Comparison of ENCODE assay signal across 17 cellular contexts in the genomic region with DNA sequence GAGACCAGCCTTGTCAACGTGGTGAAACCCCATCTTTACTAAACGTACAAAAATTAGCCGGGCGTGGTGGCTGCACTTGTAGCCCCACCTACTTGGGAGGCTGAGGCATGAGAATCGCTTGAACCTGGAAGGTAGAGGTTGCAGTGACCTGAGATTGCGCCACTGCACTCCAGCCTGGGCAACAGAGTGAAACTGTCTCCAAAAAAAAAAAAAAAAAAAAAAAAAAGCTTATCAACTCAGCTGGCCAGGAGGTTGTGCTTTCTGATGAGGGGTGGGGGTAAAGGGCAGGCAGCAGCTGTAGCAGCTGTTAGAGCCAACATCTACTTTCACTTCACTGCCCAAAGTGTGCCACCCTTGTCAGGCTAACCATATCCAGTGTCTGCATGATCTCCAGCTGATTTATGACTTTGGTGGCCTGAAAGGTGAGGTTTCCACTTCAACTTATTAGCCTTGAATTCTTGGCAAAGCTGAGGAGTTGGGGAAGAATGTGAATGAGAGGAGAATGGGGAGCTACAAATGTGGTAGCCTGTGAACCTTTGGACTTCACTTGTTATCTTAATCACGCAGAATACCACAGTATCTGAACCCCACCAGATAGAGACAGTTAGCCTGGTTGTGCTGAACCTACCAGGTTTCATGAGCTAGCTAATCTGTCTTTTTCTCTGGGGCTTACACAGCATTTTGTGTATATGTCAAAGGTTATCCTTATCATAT. TPM values are rescaled to one million over a fixed set of nuclear protein-coding genes. Genes with fewer than 3 reads are reported as not detected.
DNase-seq lines count a peak whose midpoint lies in the region; ATAC-seq, FAIRE-seq and TF ChIP-seq lines count a peak whose summit lies in the region.
"Had no signal": no experiment of that assay in that cellular context is flagged by ENCODE, and none has a peak within 500 bp of the region (broad histone marks: within the 10 kb centered on the region; RNA-seq: fewer than 3 reads in every experiment).

No MANE protein-coding gene starts in this region.

- H2AFZ ChIP-seq in K562 (ENCODE audit: low read depth, low read length) (no peak overlapping the region), mesenchymal stem cell (ENCODE audit: low read depth, low read length) (no peak overlapping the region)

- H3K36me3 Mint-ChIP-seq in CD8-positive, alpha-beta memory T cell: peaks cover 0 to 12% (median 1%) of the 10 kb centered on the region in 3 donors

- peak overlapping the region; percentile 28 for H2AK5ac ChIP-seq in mesenchymal stem cell (ENCODE audit: low read length, severe bottlenecking)

- H3K27ac ChIP-seq in K562 (ENCODE audit: extremely low read depth, low read depth, low read length) (peak overlapping the region; percentile 66), mesenchymal stem cell (ENCODE audit: low read length, poor library complexity, severe bottlenecking) (peak overlapping the region; percentile 19)
- no peak overlapping the region for H3K27ac ChIP-seq in CD8-positive, alpha-beta memory T cell (ENCODE audit: low read depth, low read length)
- H3K27ac ChIP-seq: BLaER1 had no signal

- ATAC-seq in K562 (peak; percentile 76), HG03039 (IDR thresholded peaks at IDR 0.05; ENCODE audit: unreplicated experiment) (no peak)
- ATAC-seq: sciatic nerve had no signal

- H3K9me1 ChIP-seq in K562 (ENCODE audit: control insufficient read depth, insufficient read depth, low read length): no peaks in the 10 kb centered on the region

- H2BK5ac ChIP-seq in mesenchymal stem cell (ENCODE audit: low read depth, low read length, poor library complexity, severe bottlenecking): no peak overlapping the region

- intact Hi-C loops in K562 (cut with micrococcal nuclease): no loop called here

- no peak for TF ChIP-seq CTCF in K562 (IDR thresholded peaks at IDR 0.05 in 2 of 3, conservative IDR thresholded peaks at IDR 0.05 in 1 of 3; ENCODE audit: insufficient read depth in 2 of 3, low read depth in 1 of 3, low read length in 3 of 3)

- H3K4me1 ChIP-seq in K562 (replicated peaks in 1 of 2; ENCODE audit: control insufficient read depth in 2 of 2, insufficient read depth in 2 of 2, low read length in 2 of 2): peaks cover 27 to 30% of the 10 kb centered on the region in 2 experiments
- H3K4me1 ChIP-seq in mesenchymal stem cell (ENCODE audit: control insufficient read depth, insufficient read depth, low read depth, low read length): peaks cover 12% of the 10 kb centered on the region
- no peaks in the 10 kb centered on the region for H3K4me1 ChIP-seq in CD8-positive, alpha-beta memory T cell (ENCODE audit: insufficient read depth, low read length)

- no peak for TF ChIP-seq RAD21 in Ishikawa (IDR thresholded peaks at IDR 0.05; ENCODE audit: low read depth)
- no peak for TF ChIP-seq RAD21 in K562 (CRISPR knock-in tag; conservative IDR thresholded peaks at IDR 0.05 in 1 of 2, IDR thresholded peaks at IDR 0.05 in 1 of 2)

- H2BK12ac ChIP-seq in mesenchymal stem cell (ENCODE audit: low read length in 2 of 2): no peak overlapping the region

- H3K14ac ChIP-seq in mesenchymal stem cell (ENCODE audit: low read length in 2 of 2): no peak overlapping the region

- peaks cover 69% of the 10 kb centered on the region for H3K79me2 ChIP-seq in K562 (ENCODE audit: control insufficient read depth, insufficient read depth, low read length)

- WGBS in K562 (ENCODE audit: insufficient coverage, low coverage, missing lambda C conversion rate): 11% methylated on average over 6 of the region's 7 CpGs
- 98% methylated on average over 5 of the region's 7 CpGs for WGBS in mesenchymal stem cell

- no peak overlapping the region for H3K4ac ChIP-seq in mesenchymal stem cell (ENCODE audit: low read depth in 1 of 2, low read length in 2 of 2)

- no peaks in the 10 kb centered on the region for H3K9me3 Mint-ChIP-seq in CD8-positive, alpha-beta memory T cell
- H3K9me3 Mint-ChIP-seq: activated CD4-positive, alpha-beta memory T cell treated with anti-CD3 and anti-CD28 coated beads for 36 hours; T-helper 1 cell treated with Interleukin-12 subunit alpha and Interleukin-12 subunit beta and Interleukin-4 antibody, amounts not matched to agents 30 μg/mL and 1 μg/mL, for 36 hours had no signal

- H3K4me2 ChIP-seq in K562 (ENCODE audit: insufficient read depth, low read length) (peak overlapping the region; percentile 61), mesenchymal stem cell (ENCODE audit: low read length, poor library complexity, severe bottlenecking) (no peak overlapping the region)
- H3K4me2 ChIP-seq: BLaER1 had no signal

- no peaks in the 10 kb centered on the region for H3K27me3 Mint-ChIP-seq in CD8-positive, alpha-beta memory T cell
- H3K27me3 Mint-ChIP-seq: activated CD4-positive, alpha-beta memory T cell treated with anti-CD3 and anti-CD28 coated beads for 36 hours had no signal

- H3K27ac Mint-ChIP-seq in CD8-positive, alpha-beta memory T cell: peak overlapping the region in 1 of 8 donors; percentile 71
- H3K27ac Mint-ChIP-seq: T-helper 1 cell treated with Interleukin-12 subunit alpha and Interleukin-12 subunit beta and Interleukin-4 antibody, amounts not matched to agents 30 μg/mL and 1 μg/mL, for 36 hours had no signal

- H2BK120ac ChIP-seq in mesenchymal stem cell (ENCODE audit: low read depth, low read length): no peak overlapping the region

- H2BK15ac ChIP-seq in mesenchymal stem cell (ENCODE audit: low read depth, poor library complexity, severe bottlenecking): no peak overlapping the region

- no peak overlapping the region for H3K18ac ChIP-seq in mesenchymal stem cell (ENCODE audit: low read depth in 1 of 2, low read length in 2 of 2)

- H4K20me1 ChIP-seq in K562 (replicated peaks; ENCODE audit: control insufficient read depth, insufficient read depth, low read length): peaks cover 15% of the 10 kb centered on the region; the same call in 1 of the 2 replicates

- H4K8ac ChIP-seq in mesenchymal stem cell (ENCODE audit: low read length): no peak overlapping the region

- H3K9me3 ChIP-seq in K562 (replicated peaks; ENCODE audit: control insufficient read depth, insufficient read depth, low read depth, low read length) (no peaks in the 10 kb centered on the region), mesenchymal stem cell (ENCODE audit: control insufficient read depth, low read length) (no peaks in the 10 kb centered on the region)
- H3K9me3 ChIP-seq in CD8-positive, alpha-beta memory T cell (ENCODE audit: low read length): no peaks in the 10 kb centered on the region
- H3K9me3 ChIP-seq: BLaER1 had no signal

- CTCF ChIA-PET in K562 (lab: Yijun Ruan, JAX; ENCODE audit: low intra/inter-chr PET ratio): no interaction called here
- CTCF ChIA-PET in CD8-positive, alpha-beta memory T cell (lab: Charles Lee): interaction anchor here (1.0 kb wide), 1 partner anchor 28 kb away, joined by 4 read pairs; no protein-coding TSS in a partner anchor

- H3K4me3 Mint-ChIP-seq in CD8-positive, alpha-beta memory T cell: no peak overlapping the region
- H3K4me3 Mint-ChIP-seq: activated CD4-positive, alpha-beta memory T cell treated with anti-CD3 and anti-CD28 coated beads for 36 hours; T-helper 1 cell treated with Interleukin-12 subunit alpha and Interleukin-12 subunit beta and Interleukin-4 antibody, amounts not matched to agents 30 μg/mL and 1 μg/mL, for 36 hours had no signal

- H3K27me3 ChIP-seq in K562 (ENCODE audit: control insufficient read depth in 2 of 2, insufficient read depth in 2 of 2, low read length in 2 of 2) (no peaks in the 10 kb centered on the region), mesenchymal stem cell (ENCODE audit: control insufficient read depth in 1 of 2, insufficient read depth in 1 of 2, low read length in 2 of 2) (no peaks in the 10 kb centered on the region)
- no peaks in the 10 kb centered on the region for H3K27me3 ChIP-seq in CD8-positive, alpha-beta memory T cell (ENCODE audit: insufficient read depth, low read length, poor library complexity, severe bottlenecking)
- H3K27me3 ChIP-seq: BLaER1 had no signal

- H3K36me3 ChIP-seq in K562 (ENCODE audit: control insufficient read depth, insufficient read depth, low read length) (peaks cover 8% of the 10 kb centered on the region; the same call in 2 of the 3 replicates), mesenchymal stem cell (ENCODE audit: control insufficient read depth in 1 of 2, insufficient read depth in 2 of 2, low read depth in 1 of 2, low read length in 2 of 2) (peaks cover 5% of the 10 kb centered on the region in 2 experiments)
- no peaks in the 10 kb centered on the region for H3K36me3 ChIP-seq in CD8-positive, alpha-beta memory T cell (ENCODE audit: insufficient read depth, low read length)

- peaks cover 17 to 36% (median 26%) of the 10 kb centered on the region in 3 donors for H3K4me1 Mint-ChIP-seq in CD8-positive, alpha-beta memory T cell

- BruUV-seq in K562 (replicated peaks; lab: Mats Ljungman, UMichigan): no TSS peak

- FAIRE-seq in K562 (lab: Jason Lieb, UNC): peak; percentile 88

- H3K9ac ChIP-seq in K562 (ENCODE audit: insufficient read depth in 1 of 2, low read depth in 2 of 2, low read length in 2 of 2) (peak overlapping the region in 1 of 2 experiments; percentile 38; a peak in 1 of 4 replicates), mesenchymal stem cell (ENCODE audit: low read length) (no peak overlapping the region)
- H3K9ac ChIP-seq: BLaER1 had no signal

- H3K4me3 ChIP-seq in K562 (no peak overlapping the region), mesenchymal stem cell (ENCODE audit: insufficient read depth in 1 of 2, low read depth in 1 of 2, low read length in 2 of 2) (no peak overlapping the region)
- no peak overlapping the region for H3K4me3 ChIP-seq in CD8-positive, alpha-beta memory T cell (ENCODE audit: low read length)
- H3K4me3 ChIP-seq: BLaER1 had no signal

- H4K91ac ChIP-seq in mesenchymal stem cell (ENCODE audit: low read length): no peak overlapping the region

- POLR2A ChIA-PET in K562 (lab: Yijun Ruan, JAX): interaction anchor here (0.6 to 2.2 kb wide), 5 partner anchors 9 to 1516 kb away, joined by 3 to 11 read pairs (median 7); a partner anchor contains a TSS
- POLR2A ChIA-PET in CD8-positive, alpha-beta memory T cell (lab: Charles Lee): no interaction called here

- TF ChIP-seq EP300 in Ishikawa (IDR thresholded peaks at IDR 0.05; ENCODE audit: borderline replicate concordance) (peak; percentile 37; the same call in 1 of the 2 replicates), K562 (IDR thresholded peaks at IDR 0.05; ENCODE audit: low read length) (peak; percentile 64)

- TF ChIP-seq POLR2A in K562 (conservative IDR thresholded peaks at IDR 0.05): no peak

- peak; percentile 94 for DNase-seq in Caki2 (ENCODE audit: low read depth)
- peak; percentile 52 to 80 (median 66) for DNase-seq in K562 (ENCODE audit: extremely low read depth in 1 of 4, low spot score in 3 of 4)
- DNase-seq in mesenchymal stem cell: peak; percentile 18
- DNase-seq in CD8-positive, alpha-beta memory T cell: no peak
- DNase-seq in pons (ENCODE audit: low spot score): no peak
- DNase-seq in activated effector memory CD4-positive, alpha-beta T cell treated with Interleukin-2 at 50 U/mL for 16 hours: no peak
- DNase-seq: activated CD4-positive, alpha-beta memory T cell treated with anti-CD3 and anti-CD28 coated beads for 36 hours; activated gamma-delta T cell treated with Interleukin-2 at 50 U/mL for 16 hours; central memory CD4-positive, alpha-beta T cell; GDM1; KBM-7; NCI-H2107 had no signal

- H3K23ac ChIP-seq in mesenchymal stem cell (ENCODE audit: low read length in 2 of 2): no peak overlapping the region

- in situ Hi-C loops in Caki2 (cut with HindIII; ENCODE audit: low pct_unique_long_range_greater_than_20kb, low sequenced_read_pairs): no loop called here
- in situ Hi-C loops in K562 (cut with MboI): no loop called here

- peaks cover 12% of the 10 kb centered on the region for H3K79me1 ChIP-seq in mesenchymal stem cell (replicated peaks; ENCODE audit: low read length, poor library complexity, severe bottlenecking)

RNA-seq across cellular contexts. Expression of a gene that starts 19.6 kb away (rescaled TPM):
- total RNA-seq in Caki2 (2014; rRNA removed; shearing (Covaris generic); ENCODE audit: low replicate concordance): 74.1 and 79.4 TPM in 2 replicates
- 158 and 240 TPM in 2 replicates for total RNA-seq in K562 (2011; cell fraction: chromatin; rRNA removed; ENCODE audit: low replicate concordance)
- 142 and 158 TPM in 2 replicates for total RNA-seq in K562 (2011; cell fraction: nucleolus; rRNA removed)
- 145 and 161 TPM in 2 replicates for total RNA-seq in K562 (2011; cell fraction: nucleoplasm; rRNA removed)
- total RNA-seq in K562 (2014; rRNA removed) (20.5 and 22.9 TPM in 2 replicates), K562 (2014; rRNA removed; fragmentation: Illumina TruSeq; extraction: Trizol) (16.9 and 17.9 TPM in 2 replicates), K562 (2015; rRNA removed; fragmentation: Illumina TruSeq; extraction: Trizol) (17.1 and 18.0 TPM in 2 replicates), K562 (2021) (30.9 and 32.4 TPM in 2 replicates)
- polyA plus RNA-seq in K562 (2011; rRNA removed) (52.9 and 63.4 TPM in 2 replicates), K562 (2014; fragmentation: Illumina TruSeq; extraction: Trizol) (30.6 and 32.0 TPM in 2 replicates), K562 (2014; fragmentation: Nextera tagmentation; extraction: Ambion mirVana) (10 to 100 TPM in 1 of 2 experiments, 1 to 10 TPM in 1; 8.0 to 11.4 TPM), K562 (2014; rRNA removed) (25.8 and 33.5 TPM in 2 replicates)
- polyA plus RNA-seq in K562 (2011; cell fraction: cytosol; rRNA removed): 47.7 and 51.1 TPM in 2 replicates
- polyA plus RNA-seq in K562 (2011; cell fraction: nucleus; rRNA removed): 109 and 124 TPM in 2 replicates
- polyA plus RNA-seq in K562 (2012): 25.9 and 41.7 TPM in 2 replicates
- 84.5 and 88.1 TPM in 2 replicates for polyA minus RNA-seq in K562 (2011; rRNA and poly(A)+ RNA removed)
- polyA minus RNA-seq in K562 (2011; cell fraction: cytosol; rRNA and poly(A)+ RNA removed): 23.1 and 35.7 TPM in 2 replicates
- polyA minus RNA-seq in K562 (2011; cell fraction: nucleus; rRNA and poly(A)+ RNA removed): 42.8 and 64.2 TPM in 2 replicates
- 22.5 TPM for polyA plus RNA-seq in mesenchymal stem cell (2013, experiment 1 of 2)
- 21.0 TPM for polyA plus RNA-seq in mesenchymal stem cell (2013, experiment 2 of 2)
- 10 to 100 TPM; 57.3 to 62.1 TPM for total RNA-seq in CD8-positive, alpha-beta memory T cell
- 9.4 TPM for polyA plus RNA-seq in CD8-positive, alpha-beta memory T cell

RNA-seq across cellular contexts. Expression of a gene that starts 20.1 kb away (rescaled TPM):
- 4.1 and 6.6 TPM in 2 replicates for total RNA-seq in Caki2 (2014; rRNA removed; shearing (Covaris generic); ENCODE audit: low replicate concordance)
- 66.4 and 79.0 TPM in 2 replicates for total RNA-seq in K562 (2011; cell fraction: chromatin; rRNA removed; ENCODE audit: low replicate concordance)
- total RNA-seq in K562 (2011; cell fraction: nucleolus; rRNA removed): 40.9 and 41.0 TPM in 2 replicates
- total RNA-seq in K562 (2011; cell fraction: nucleoplasm; rRNA removed): 48.5 and 50.4 TPM in 2 replicates
- total RNA-seq in K562 (2014; rRNA removed): 6.8 and 8.2 TPM in 2 replicates
- 9.8 and 11.0 TPM in 2 replicates for total RNA-seq in K562 (2014; rRNA removed; fragmentation: Illumina TruSeq; extraction: Trizol)
- 7.7 and 11.4 TPM in 2 replicates for total RNA-seq in K562 (2015; rRNA removed; fragmentation: Illumina TruSeq; extraction: Trizol)
- 7.8 and 9.5 TPM in 2 replicates for total RNA-seq in K562 (2021)
- polyA plus RNA-seq in K562 (2011; rRNA removed): 9.7 and 10.2 TPM in 2 replicates
- polyA plus RNA-seq in K562 (2011; cell fraction: cytosol; rRNA removed): 5.2 and 8.8 TPM in 2 replicates
- 22.9 and 23.3 TPM in 2 replicates for polyA plus RNA-seq in K562 (2011; cell fraction: nucleus; rRNA removed)
- polyA plus RNA-seq in K562 (2012): 5.6 and 6.2 TPM in 2 replicates
- 6.4 and 6.8 TPM in 2 replicates for polyA plus RNA-seq in K562 (2014; fragmentation: Illumina TruSeq; extraction: Trizol)
- polyA plus RNA-seq in K562 (2014; fragmentation: Nextera tagmentation; extraction: Ambion mirVana): 10 to 100 TPM in 1 of 2 experiments, 1 to 10 TPM in 1; 9.7 to 11.3 TPM
- 11.1 and 11.5 TPM in 2 replicates for polyA plus RNA-seq in K562 (2014; rRNA removed)
- 20.9 and 21.6 TPM in 2 replicates for polyA minus RNA-seq in K562 (2011; rRNA and poly(A)+ RNA removed)
- polyA minus RNA-seq in K562 (2011; cell fraction: cytosol; rRNA and poly(A)+ RNA removed): 2.3 and 6.0 TPM in 2 replicates
- 41.5 and 55.6 TPM in 2 replicates for polyA minus RNA-seq in K562 (2011; cell fraction: nucleus; rRNA and poly(A)+ RNA removed)
- polyA plus RNA-seq in mesenchymal stem cell (2013, experiment 1 of 2): 0.97 TPM
- polyA plus RNA-seq in mesenchymal stem cell (2013, experiment 2 of 2): 1.1 TPM
- total RNA-seq in CD8-positive, alpha-beta memory T cell: 10 to 100 TPM; 12.7 to 13.0 TPM
- polyA plus RNA-seq in CD8-positive, alpha-beta memory T cell: 5.2 TPM

RNA-seq across cellular contexts. Expression of a gene that starts 50.2 kb away (rescaled TPM):
- 1.0 and 4.3 TPM in 2 replicates for total RNA-seq in Caki2 (2014; rRNA removed; shearing (Covaris generic); ENCODE audit: low replicate concordance)
- total RNA-seq in K562 (2011; cell fraction: chromatin; rRNA removed; ENCODE audit: low replicate concordance): 50.1 and 71.5 TPM in 2 replicates
- 32.2 and 35.4 TPM in 2 replicates for total RNA-seq in K562 (2011; cell fraction: nucleolus; rRNA removed)
- total RNA-seq in K562 (2011; cell fraction: nucleoplasm; rRNA removed): 35.9 and 50.0 TPM in 2 replicates
- total RNA-seq in K562 (2014; rRNA removed) (2.1 and 2.9 TPM in 2 replicates), K562 (2014; rRNA removed; fragmentation: Illumina TruSeq; extraction: Trizol) (2.7 and 3.2 TPM in 2 replicates), K562 (2015; rRNA removed; fragmentation: Illumina TruSeq; extraction: Trizol) (3.2 and 3.5 TPM in 2 replicates), K562 (2021) (5.2 and 9.4 TPM in 2 replicates)
- polyA plus RNA-seq in K562 (2011; rRNA removed) (6.4 and 10.7 TPM in 2 replicates), K562 (2014; fragmentation: Illumina TruSeq; extraction: Trizol) (6.1 TPM in 2 replicates), K562 (2014; fragmentation: Nextera tagmentation; extraction: Ambion mirVana) (under 1 TPM; 0.34 to 0.35 TPM), K562 (2014; rRNA removed) (6.3 and 7.2 TPM in 2 replicates)
- polyA plus RNA-seq in K562 (2011; cell fraction: cytosol; rRNA removed): 9.9 and 10.0 TPM in 2 replicates
- polyA plus RNA-seq in K562 (2011; cell fraction: nucleus; rRNA removed): 56.7 and 61.5 TPM in 2 replicates
- 5.7 and 12.3 TPM in 2 replicates for polyA plus RNA-seq in K562 (2012)
- polyA minus RNA-seq in K562 (2011; rRNA and poly(A)+ RNA removed): 9.5 and 10.0 TPM in 2 replicates
- polyA minus RNA-seq in K562 (2011; cell fraction: cytosol; rRNA and poly(A)+ RNA removed): 2.2 and 3.4 TPM in 2 replicates
- polyA minus RNA-seq in K562 (2011; cell fraction: nucleus; rRNA and poly(A)+ RNA removed): 11.3 and 13.7 TPM in 2 replicates
- polyA plus RNA-seq in mesenchymal stem cell (2013, experiment 1 of 2): 4.8 TPM
- polyA plus RNA-seq in mesenchymal stem cell (2013, experiment 2 of 2): 4.1 TPM
- total RNA-seq in CD8-positive, alpha-beta memory T cell: 1 to 10 TPM; 8.5 to 9.5 TPM
- polyA plus RNA-seq in CD8-positive, alpha-beta memory T cell: 21.8 TPM

Comparison
In these comparisons a context has a peak if more than half of its experiments do, and no peak if none do; other contexts are left out.
1. DNase-seq: peak in Caki2 (single experiment), K562 (4 of 4) and mesenchymal stem cell (single experiment); none in CD8-positive, alpha-beta memory T cell (0 of 5), pons (single experiment) and activated effector memory CD4-positive, alpha-beta T cell treated with Interleukin-2 at 50 U/mL for 16 hours (single experiment).